14 cellular contexts compared by ENCODE assay signal in genomic region chr6:133407320-133408100, GRCh38.
DNase-seq lines count a peak whose midpoint lies in the region; TF ChIP-seq lines count a peak whose summit lies in the region.
"Had no signal": no experiment of that assay in that cellular context is flagged by ENCODE, and none has a peak within 500 bp of the region (broad histone marks: within the 10 kb centered on the region; RNA-seq: fewer than 3 reads in every experiment).

No MANE protein-coding gene starts in this region.

- peaks cover 59% of the 10 kb centered on the region for H3K4me1 Mint-ChIP-seq in mesothelial cell of epicardium

- no peaks in the 10 kb centered on the region for H3K27me3 Mint-ChIP-seq in mesothelial cell of epicardium (ENCODE audit: low read depth)

- H3K27ac Mint-ChIP-seq in mesothelial cell of epicardium, result peak overlapping the region; percentile 92

- peaks cover 3% of the 10 kb centered on the region for H3K36me3 Mint-ChIP-seq in mesothelial cell of epicardium

- H3K36me3 ChIP-seq in hepatocyte (replicated peaks; ENCODE audit: insufficient read depth, low read depth), result no peaks in the 10 kb centered on the region
- H3K36me3 ChIP-seq in SJCRH30, result no peaks in the 10 kb centered on the region; the same call in 1 of the 2 replicates
- no peaks in the 10 kb centered on the region for H3K36me3 ChIP-seq in adrenal gland (replicated peaks in 1 of 2)

- H3K4me3 Mint-ChIP-seq in mesothelial cell of epicardium, result no peak overlapping the region
- H3K4me3 Mint-ChIP-seq: H9 had no signal

- DNase-seq in NCI-H226 (peak; percentile 55), choroid plexus epithelial cell (ENCODE audit: low read depth) (peak; percentile 24), mesothelial cell of epicardium (ENCODE audit: low spot score in 2 of 2, unreplicated experiment in 2 of 2) (no peak), hepatocyte (ENCODE audit: low spot score) (no peak), SJCRH30 (no peak), adrenal gland (no peak), NCI-H526 (lab: John Stamatoyannopoulos, UW) (no peak)
- DNase-seq: DND-41, H9, NCI-H1105, NCI-H2081 treated with DMSO at 0.1 percent for 48 hours, NCI-H510A treated with DMSO at 0.1 percent for 48 hours, NCI-H82, SHP77 had no signal

- no peaks in the 10 kb centered on the region for H3K79me2 ChIP-seq in hepatocyte

- WGBS in hepatocyte (ENCODE audit: low lambda C conversion rate, missing lambda C conversion rate), result 74% methylated on average over 3 of the region's 3 CpGs
- 62 to 80% (median 68%) methylated on average over 3 of the region's 3 CpGs for WGBS in adrenal gland, 4 donors

- H3K9me3 Mint-ChIP-seq in mesothelial cell of epicardium, result no peaks in the 10 kb centered on the region
- H3K9me3 Mint-ChIP-seq: H9 had no signal

- H3K4me1 ChIP-seq in hepatocyte (ENCODE audit: insufficient read depth) (peaks cover 9% of the 10 kb centered on the region), SJCRH30 (peaks cover 29% of the 10 kb centered on the region), adrenal gland (replicated peaks in 1 of 2) (no peaks in the 10 kb centered on the region)

- no peaks in the 10 kb centered on the region for H4K20me1 ChIP-seq in hepatocyte (ENCODE audit: insufficient read depth, poor library complexity, severe bottlenecking)

- H3K9me3 ChIP-seq in hepatocyte (ENCODE audit: low read depth) (no peaks in the 10 kb centered on the region), SJCRH30 (replicated peaks) (no peaks in the 10 kb centered on the region), adrenal gland (replicated peaks in 1 of 3) (no peaks in the 10 kb centered on the region)

- H3K27ac ChIP-seq in hepatocyte (no peak overlapping the region), SJCRH30 (no peak overlapping the region), adrenal gland (no peak overlapping the region)

- H2AFZ ChIP-seq in hepatocyte, result no peak overlapping the region

- no peaks in the 10 kb centered on the region for H3K9me2 ChIP-seq in hepatocyte (replicated peaks; ENCODE audit: insufficient read depth)

- no peaks in the 10 kb centered on the region for H3K27me3 ChIP-seq in hepatocyte
- no peaks in the 10 kb centered on the region for H3K27me3 ChIP-seq in SJCRH30
- no peaks in the 10 kb centered on the region for H3K27me3 ChIP-seq in adrenal gland

- intact Hi-C loops in adrenal gland (cut with DNase I), result no loop called here

- H3K4me3 ChIP-seq in choroid plexus epithelial cell (ENCODE audit: low read depth, low read length) (no peak overlapping the region), hepatocyte (no peak overlapping the region), SJCRH30 (no peak overlapping the region), adrenal gland (no peak overlapping the region)

- H3K4me2 ChIP-seq in hepatocyte, result no peak overlapping the region

- no peak for TF ChIP-seq CTCF in choroid plexus epithelial cell (conservative IDR thresholded peaks at IDR 0.05; ENCODE audit: low read depth, low read length)
- no peak for TF ChIP-seq CTCF in mesothelial cell of epicardium (IDR thresholded peaks at IDR 0.05; ENCODE audit: unreplicated experiment)
- no peak for TF ChIP-seq CTCF in hepatocyte (IDR thresholded peaks at IDR 0.05; ENCODE audit: poor library complexity)
- no peak for TF ChIP-seq CTCF in adrenal gland (IDR thresholded peaks at IDR 0.05)

- no peak for TF ChIP-seq POLR2A in adrenal gland (IDR thresholded peaks at IDR 0.05)

Comparison
In these comparisons a context has a peak if more than half of its experiments do, and no peak if none do; other contexts are left out.
1. DNase-seq: peak in NCI-H226 (single experiment) and choroid plexus epithelial cell (single experiment); none in mesothelial cell of epicardium (0 of 2), hepatocyte (single experiment), SJCRH30 (0 of 2), adrenal gland (0 of 7) and NCI-H526 (0 of 2).